ENCODE assay signal across 14 cellular contexts in genomic region chr9:134719331-134719730, GRCh38.
DNase-seq lines count a peak whose midpoint lies in the region; ATAC-seq and TF ChIP-seq lines count a peak whose summit lies in the region.
"Had no signal": no experiment of that assay in that cellular context is flagged by ENCODE, and none has a peak within 500 bp of the region (broad histone marks: within the 10 kb centered on the region; RNA-seq: fewer than 3 reads in every experiment).

No MANE protein-coding gene starts in this region.

- no peak overlapping the region for H3K14ac ChIP-seq in IMR-90 (replicated peaks; ENCODE audit: low read depth, low read length)
- H3K14ac ChIP-seq in trophoblast cell (ENCODE audit: low read length), result no peak overlapping the region

- H2AFZ ChIP-seq in IMR-90 (replicated peaks; ENCODE audit: low read length, poor library complexity), result no peak overlapping the region
- H2AFZ ChIP-seq in trophoblast cell (ENCODE audit: insufficient read depth, low read length, poor library complexity), result no peak overlapping the region

- H3K4ac ChIP-seq in IMR-90 (ENCODE audit: low read depth, low read length) (no peak overlapping the region), trophoblast cell (ENCODE audit: low read depth, low read length) (no peak overlapping the region)

- H2AK5ac ChIP-seq in IMR-90 (ENCODE audit: low read depth, low read length) (no peak overlapping the region), trophoblast cell (ENCODE audit: low read length) (no peak overlapping the region)

- BruUV-seq in IMR-90 (replicated peaks; lab: Mats Ljungman, UMichigan), result no TSS peak

- no peaks in the 10 kb centered on the region for H3K79me2 ChIP-seq in trophoblast cell (ENCODE audit: control insufficient read depth, insufficient read depth, low read length, poor library complexity)

- no peak overlapping the region for H3K9ac ChIP-seq in BLaER1
- H3K9ac ChIP-seq in IMR-90 (ENCODE audit: low read depth, low read length), result no peak overlapping the region
- H3K9ac ChIP-seq in trophoblast cell (ENCODE audit: low read length), result no peak overlapping the region

- peak overlapping the region; percentile 48 for H2AK9ac ChIP-seq in IMR-90 (replicated peaks; ENCODE audit: low read depth, low read length, poor library complexity)

- no peak overlapping the region for H3K27ac Mint-ChIP-seq in naive thymus-derived CD4-positive, alpha-beta T cell
- H3K27ac Mint-ChIP-seq: CD4-positive, alpha-beta memory T cell had no signal

- H2BK20ac ChIP-seq in IMR-90 (ENCODE audit: low read depth, low read length), result no peak overlapping the region

- no peaks in the 10 kb centered on the region; the same call in 1 of the 2 replicates for H3K9me3 ChIP-seq in BLaER1
- no peaks in the 10 kb centered on the region for H3K9me3 ChIP-seq in IMR-90 (ENCODE audit: control insufficient read depth, insufficient read depth, low read length)
- H3K9me3 ChIP-seq in naive thymus-derived CD4-positive, alpha-beta T cell (ENCODE audit: control insufficient read depth in 2 of 3, low read length in 3 of 3), result no peaks in the 10 kb centered on the region
- peaks cover 3% of the 10 kb centered on the region for H3K9me3 ChIP-seq in trophoblast cell (ENCODE audit: insufficient read depth, low read depth, low read length)

- peaks cover 28% of the 10 kb centered on the region for H3K9me1 ChIP-seq in IMR-90 (ENCODE audit: insufficient read depth, low read length)

- H3K4me3 ChIP-seq in BLaER1 (no peak overlapping the region), IMR-90 (ENCODE audit: insufficient read depth, low read depth, low read length) (no peak overlapping the region), trophoblast cell (ENCODE audit: low read depth, low read length) (no peak overlapping the region)
- H3K4me3 ChIP-seq in naive thymus-derived CD4-positive, alpha-beta T cell (ENCODE audit: low read length), result no peak overlapping the region

- H2BK12ac ChIP-seq in trophoblast cell (ENCODE audit: low read length), result no peak overlapping the region

- H3K4me1 Mint-ChIP-seq in naive thymus-derived CD4-positive, alpha-beta T cell, result peaks cover 0 to under 1% (median 0%) of the 10 kb centered on the region in 7 donors
- H3K4me1 Mint-ChIP-seq in activated T-cell treated with anti-CD3 and anti-CD28 coated beads, Interleukin-2, amount 50 U/mL, for 4 hours (ENCODE audit: low read depth), result no peaks in the 10 kb centered on the region

- in situ Hi-C loops in IMR-90 (cut with MboI; ENCODE audit: low sequenced_read_pairs), result no loop called here

- peaks cover 0 to 4% (median 0%) of the 10 kb centered on the region in 5 donors for H3K36me3 Mint-ChIP-seq in naive thymus-derived CD4-positive, alpha-beta T cell
- no peaks in the 10 kb centered on the region for H3K36me3 Mint-ChIP-seq in activated T-cell treated with anti-CD3 and anti-CD28 coated beads, Interleukin-2, amount 50 U/mL, for 4 hours (ENCODE audit: insufficient read depth)
- H3K36me3 Mint-ChIP-seq: CD4-positive, alpha-beta memory T cell had no signal

- TF ChIP-seq POLR2A in IMR-90 (IDR thresholded peaks at IDR 0.05; ENCODE audit: low read depth, low read length), result no peak

- H3K27me3 ChIP-seq in BLaER1, result no peaks in the 10 kb centered on the region
- no peaks in the 10 kb centered on the region for H3K27me3 ChIP-seq in IMR-90 (ENCODE audit: control insufficient read depth, insufficient read depth, low read length)
- no peaks in the 10 kb centered on the region for H3K27me3 ChIP-seq in naive thymus-derived CD4-positive, alpha-beta T cell (ENCODE audit: control insufficient read depth in 2 of 2, insufficient read depth in 2 of 2, low read length in 2 of 2)
- no peaks in the 10 kb centered on the region for H3K27me3 ChIP-seq in trophoblast cell (ENCODE audit: insufficient read depth, low read length)

- dilution Hi-C loops in IMR-90 (cut with HindIII; ENCODE audit: low sequenced_read_pairs, unreplicated experiment), result no loop called here

- H4K91ac ChIP-seq in IMR-90 (ENCODE audit: insufficient read depth, low read depth, low read length), result no peak overlapping the region
- no peak overlapping the region for H4K91ac ChIP-seq in trophoblast cell (ENCODE audit: low read depth, low read length)

- CTCF ChIA-PET in IMR-90 (lab: Yijun Ruan, JAX), result no interaction called here
- CTCF ChIA-PET in naive thymus-derived CD4-positive, alpha-beta T cell (lab: Charles Lee), result no interaction called here

- POLR2A ChIA-PET in IMR-90 (lab: Charles Lee; ENCODE audit: unreplicated experiment), result no interaction called here
- POLR2A ChIA-PET in naive thymus-derived CD4-positive, alpha-beta T cell (lab: Charles Lee), result no interaction called here

- H3K4me3 Mint-ChIP-seq in naive thymus-derived CD4-positive, alpha-beta T cell, result no peak overlapping the region
- no peak overlapping the region for H3K4me3 Mint-ChIP-seq in activated T-cell treated with anti-CD3 and anti-CD28 coated beads, Interleukin-2, amount 50 U/mL, for 4 hours
- H3K4me3 Mint-ChIP-seq: CD4-positive, alpha-beta memory T cell had no signal

- no peak overlapping the region for H4K12ac ChIP-seq in trophoblast cell (ENCODE audit: low read depth, low read length)

- no peak overlapping the region for H2BK15ac ChIP-seq in IMR-90 (ENCODE audit: low read depth, low read length)

- H3K79me1 ChIP-seq in IMR-90 (ENCODE audit: low read depth in 1 of 2, low read length in 2 of 2) (peaks cover 33 to 98% of the 10 kb centered on the region in 2 experiments), trophoblast cell (ENCODE audit: low read length) (no peaks in the 10 kb centered on the region)

- H3K27ac ChIP-seq in BLaER1, result no peak overlapping the region
- H3K27ac ChIP-seq in IMR-90 (ENCODE audit: insufficient read depth, low read length), result no peak overlapping the region
- no peak overlapping the region for H3K27ac ChIP-seq in naive thymus-derived CD4-positive, alpha-beta T cell (ENCODE audit: low read depth, low read length)
- H3K27ac ChIP-seq in trophoblast cell (ENCODE audit: low read depth, low read length), result no peak overlapping the region
- H3K27ac ChIP-seq: C4-2B had no signal

- H3K27me3 Mint-ChIP-seq in naive thymus-derived CD4-positive, alpha-beta T cell, result peaks cover 0 to 29% (median 7%) of the 10 kb centered on the region in 5 donors
- H3K27me3 Mint-ChIP-seq in activated T-cell treated with anti-CD3 and anti-CD28 coated beads, Interleukin-2, amount 50 U/mL, for 4 hours (ENCODE audit: low read depth), result peaks cover 12% of the 10 kb centered on the region

- H2BK120ac ChIP-seq in IMR-90 (ENCODE audit: low read depth, low read length) (no peak overlapping the region), trophoblast cell (ENCODE audit: insufficient read depth, low read length, poor library complexity) (no peak overlapping the region)

- H2BK5ac ChIP-seq in IMR-90 (ENCODE audit: low read depth, low read length, poor library complexity, severe bottlenecking) (no peak overlapping the region), trophoblast cell (ENCODE audit: low read depth, low read length, poor library complexity) (no peak overlapping the region)

- peak overlapping the region; percentile 77 for H3K4me2 ChIP-seq in BLaER1
- no peak overlapping the region for H3K4me2 ChIP-seq in IMR-90 (ENCODE audit: low read depth, low read length)
- no peak overlapping the region for H3K4me2 ChIP-seq in trophoblast cell (ENCODE audit: low read length)

- intact Hi-C loops in IMR-90 (cut with micrococcal nuclease), result no loop called here
- intact Hi-C loops in naive thymus-derived CD4-positive, alpha-beta T cell (cut with micrococcal nuclease), result no loop called here

- no CpG with 5 or more reads among the region's 11 CpGs for WGBS in IMR-90 (ENCODE audit: extremely low coverage in 2 of 2, insufficient read length in 1 of 2), 2 experiments
- no CpG with 5 or more reads among the region's 11 CpGs for WGBS in trophoblast cell (ENCODE audit: extremely low coverage, insufficient coverage, insufficient read length)

- H4K8ac ChIP-seq in IMR-90 (ENCODE audit: low read depth in 2 of 2, low read length in 2 of 2) (no peak overlapping the region), trophoblast cell (ENCODE audit: low read depth, low read length) (no peak overlapping the region)

- no peak overlapping the region for H3K23ac ChIP-seq in IMR-90 (ENCODE audit: low read depth, low read length)
- no peak overlapping the region for H3K23ac ChIP-seq in trophoblast cell (ENCODE audit: low read length)

- DNase-seq in IMR-90, result no peak
- DNase-seq in naive thymus-derived CD4-positive, alpha-beta T cell, result no peak
- no peak for DNase-seq in trophoblast cell
- DNase-seq in activated T-cell treated with anti-CD3 and anti-CD28 coated beads, Interleukin-2, amount 50 U/mL, for 4 hours, result no peak
- no peak for DNase-seq in T1000 (lab: John Stamatoyannopoulos, UW)
- DNase-seq: ACHN; CD4-positive, alpha-beta memory T cell; DMS79 treated with DMSO at 0.1 percent for 48 hours; EL; HCEC 1CT had no signal

- H3K18ac ChIP-seq in IMR-90 (ENCODE audit: low read depth, low read length), result no peak overlapping the region
- peak overlapping the region; percentile 1 for H3K18ac ChIP-seq in trophoblast cell (ENCODE audit: low read length)

- H3K4me1 ChIP-seq in BLaER1 (peaks cover 64% of the 10 kb centered on the region), IMR-90 (ENCODE audit: control insufficient read depth, insufficient read depth, low read length) (peaks cover 11% of the 10 kb centered on the region), trophoblast cell (ENCODE audit: control insufficient read depth in 1 of 2, insufficient read depth in 2 of 2, low read length in 2 of 2) (no peaks in the 10 kb centered on the region)
- no peaks in the 10 kb centered on the region for H3K4me1 ChIP-seq in naive thymus-derived CD4-positive, alpha-beta T cell (ENCODE audit: control insufficient read depth in 2 of 2, insufficient read depth in 2 of 2, low read length in 2 of 2)

- no peak for TF ChIP-seq CTCF in IMR-90 (conservative IDR thresholded peaks at IDR 0.05; ENCODE audit: low read depth, low read length)

- no peak for ATAC-seq in IMR-90 (ENCODE audit: low read depth)
- ATAC-seq in naive thymus-derived CD4-positive, alpha-beta T cell, result peak; percentile 14
- no peak for ATAC-seq in GM21786 (IDR thresholded peaks at IDR 0.05; ENCODE audit: unreplicated experiment)
- no peak for ATAC-seq in activated T-cell treated with anti-CD3 and anti-CD28 coated beads, Interleukin-2, amount 50 U/mL, for 4 hours
- ATAC-seq: HepG2 had no signal

- no peak overlapping the region for H4K5ac ChIP-seq in IMR-90 (ENCODE audit: low read depth, low read length)

- H4K20me1 ChIP-seq in BLaER1 (peaks cover 85% of the 10 kb centered on the region), IMR-90 (ENCODE audit: insufficient read depth, low read length) (peaks cover 100% of the 10 kb centered on the region)

- peaks cover 32% of the 10 kb centered on the region; the same call in 1 of the 2 replicates for H3K36me3 ChIP-seq in BLaER1
- H3K36me3 ChIP-seq in IMR-90 (ENCODE audit: control insufficient read depth, insufficient read depth, low read length), result peaks cover 70% of the 10 kb centered on the region
- no peaks in the 10 kb centered on the region for H3K36me3 ChIP-seq in naive thymus-derived CD4-positive, alpha-beta T cell (ENCODE audit: control insufficient read depth in 2 of 3, insufficient read depth in 3 of 3, low read length in 3 of 3)
- H3K36me3 ChIP-seq in trophoblast cell (ENCODE audit: control insufficient read depth in 1 of 2, insufficient read depth in 2 of 2, low read length in 2 of 2), result peaks cover 86 to 89% of the 10 kb centered on the region in 2 experiments

- TF ChIP-seq RAD21 in IMR-90 (IDR thresholded peaks at IDR 0.05; ENCODE audit: low read length), result no peak

- H3K9me3 Mint-ChIP-seq in naive thymus-derived CD4-positive, alpha-beta T cell, result peaks cover 0 to 5% (median 0%) of the 10 kb centered on the region in 11 donors
- H3K9me3 Mint-ChIP-seq in activated T-cell treated with anti-CD3 and anti-CD28 coated beads, Interleukin-2, amount 50 U/mL, for 4 hours, result no peaks in the 10 kb centered on the region
- H3K9me3 Mint-ChIP-seq: CD4-positive, alpha-beta memory T cell had no signal

- H3K56ac ChIP-seq in IMR-90 (ENCODE audit: extremely low read depth, insufficient read depth, low read length), result no peak overlapping the region
